ENCODE assay signal across 1 cellular context in genomic region chr2:239292956-239293355, GRCh38.
TF ChIP-seq lines count a peak whose summit lies in the region.

No MANE protein-coding gene starts in this region.

TF ChIP-seq in GM23338, 12 proteins besides CTCF, POLR2A, EP300 and RAD21 (continued from another document):
- no peak for TF ChIP-seq ZNF462 (CRISPR knock-in tag; IDR thresholded peaks at IDR 0.05)
- no peak for TF ChIP-seq STAT1 (IDR thresholded peaks at IDR 0.05; ENCODE audit: unreplicated experiment)
- no peak for TF ChIP-seq CREB1 (CRISPR knock-in tag; IDR thresholded peaks at IDR 0.05; ENCODE audit: low read depth)
- TF ChIP-seq ZNF114 (CRISPR knock-in tag; IDR thresholded peaks at IDR 0.05) = no peak
- no peak for TF ChIP-seq EZH2phosphoT487 (IDR thresholded peaks at IDR 0.05; ENCODE audit: unreplicated experiment)
- no peak for TF ChIP-seq NANOG (IDR thresholded peaks at IDR 0.05; ENCODE audit: borderline replicate concordance)
